3 cellular contexts compared by ENCODE assay signal in the genomic region with DNA sequence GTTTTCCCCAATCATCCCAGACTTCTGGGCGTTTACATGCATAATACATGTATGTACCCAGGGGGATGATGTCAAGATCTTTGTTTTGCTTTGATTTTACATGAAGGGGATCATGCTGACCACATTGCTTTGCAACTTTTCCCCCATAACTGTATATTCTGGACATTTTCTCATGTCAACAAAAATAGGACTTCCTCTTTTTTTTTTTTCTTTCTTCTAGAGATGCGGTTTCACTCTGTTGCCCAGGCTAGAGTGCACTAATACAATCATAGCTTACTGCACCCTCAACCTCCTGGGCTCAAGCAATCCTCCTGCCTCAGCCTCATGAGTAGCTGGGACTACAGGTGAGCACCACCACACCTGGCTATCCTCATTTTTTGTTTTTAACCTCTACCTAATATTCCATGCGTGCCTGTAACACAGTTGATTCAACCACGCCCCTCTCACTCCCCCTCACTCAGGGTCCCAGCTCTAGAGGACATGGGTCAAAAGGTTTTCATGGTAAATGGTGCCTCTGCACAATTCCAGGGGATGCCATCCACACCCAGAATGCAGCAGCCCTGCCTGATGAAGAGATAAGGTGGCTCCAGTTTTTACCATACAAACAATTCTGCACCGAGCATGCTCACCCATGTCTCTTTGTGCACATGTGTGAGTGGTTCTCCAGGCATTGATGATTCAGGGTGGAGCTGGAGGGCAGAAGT.
TF ChIP-seq lines count a peak whose summit lies in the region.

No MANE protein-coding gene starts in this region.

TF ChIP-seq in SK-N-SH, 30 proteins besides CTCF, POLR2A, EP300 and RAD21:
- no peak for TF ChIP-seq RXRA (IDR thresholded peaks at IDR 0.05; ENCODE audit: borderline replicate concordance, low read depth)
- peak; percentile 80 for TF ChIP-seq GATA2 (CRISPR knock-in tag; IDR thresholded peaks at IDR 0.05)

TF ChIP-seq in SK-N-SH treated with all-trans-retinoic acid at 6 μM for 48 hours, 23 proteins besides CTCF, POLR2A, EP300 and RAD21:
- TF ChIP-seq RARB (CRISPR knock-in tag; IDR thresholded peaks at IDR 0.05) (no peak), ZC3H10 (CRISPR knock-in tag; IDR thresholded peaks at IDR 0.05) (no peak), BACH2 (CRISPR knock-in tag; IDR thresholded peaks at IDR 0.05; ENCODE audit: borderline replicate concordance) (no peak)

TF ChIP-seq in K562, 482 proteins besides CTCF, POLR2A, EP300 and RAD21:
- TF ChIP-seq HEY1 (CRISPR knock-in tag; IDR thresholded peaks at IDR 0.05; ENCODE audit: borderline replicate concordance) (no peak), SRSF7 (optimal IDR thresholded peaks at IDR 0.05; ENCODE audit: low read depth, low read length) (no peak), ZNF384 (IDR thresholded peaks at IDR 0.05; ENCODE audit: low read depth, low read length) (peak; percentile 57), ZKSCAN3 (CRISPR knock-in tag; IDR thresholded peaks at IDR 0.05) (no peak), SPI1 (IDR thresholded peaks at IDR 0.05; ENCODE audit: borderline replicate concordance, low read depth, low read length) (peak; percentile 88), NRF1 (conservative IDR thresholded peaks at IDR 0.05 in 1 of 2, IDR thresholded peaks at IDR 0.05 in 1 of 2) (0 out of 4 replicates have a peak, but pooled peaks of 1 of the 2 experiments have one; percentile 20)
